1 cellular context compared by ENCODE assay signal in the genomic region with DNA sequence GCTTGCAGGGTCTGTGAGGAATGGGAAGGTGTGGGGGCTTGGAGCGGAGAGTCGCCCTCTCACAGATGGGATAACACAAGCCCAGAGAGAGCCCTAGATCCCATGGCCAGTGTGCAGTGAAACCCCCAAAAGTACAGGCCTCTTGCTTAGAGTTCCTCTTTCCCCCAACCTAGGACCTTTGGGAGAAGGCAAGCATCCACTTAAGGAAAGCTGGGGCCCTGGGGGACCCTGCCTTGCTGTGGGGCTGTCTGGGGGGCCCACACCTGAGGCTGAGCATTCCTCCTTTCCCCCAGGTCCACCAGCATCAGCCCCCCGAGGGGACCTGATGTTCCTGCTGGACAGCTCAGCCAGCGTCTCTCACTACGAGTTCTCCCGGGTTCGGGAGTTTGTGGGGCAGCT.
TF ChIP-seq lines count a peak whose summit lies in the region.

No MANE protein-coding gene starts in this region.

TF ChIP-seq in K562, 482 proteins besides CTCF, POLR2A, EP300 and RAD21:
- TF ChIP-seq ZNF398 (CRISPR knock-in tag; IDR thresholded peaks at IDR 0.05) (no peak), STAG1 (CRISPR knock-in tag; IDR thresholded peaks at IDR 0.05; ENCODE audit: borderline replicate concordance) (0 out of 2 replicates have a peak, but pooled peaks have one; percentile 6)
